ENCODE assay signal across 12 cellular contexts in the genomic region with DNA sequence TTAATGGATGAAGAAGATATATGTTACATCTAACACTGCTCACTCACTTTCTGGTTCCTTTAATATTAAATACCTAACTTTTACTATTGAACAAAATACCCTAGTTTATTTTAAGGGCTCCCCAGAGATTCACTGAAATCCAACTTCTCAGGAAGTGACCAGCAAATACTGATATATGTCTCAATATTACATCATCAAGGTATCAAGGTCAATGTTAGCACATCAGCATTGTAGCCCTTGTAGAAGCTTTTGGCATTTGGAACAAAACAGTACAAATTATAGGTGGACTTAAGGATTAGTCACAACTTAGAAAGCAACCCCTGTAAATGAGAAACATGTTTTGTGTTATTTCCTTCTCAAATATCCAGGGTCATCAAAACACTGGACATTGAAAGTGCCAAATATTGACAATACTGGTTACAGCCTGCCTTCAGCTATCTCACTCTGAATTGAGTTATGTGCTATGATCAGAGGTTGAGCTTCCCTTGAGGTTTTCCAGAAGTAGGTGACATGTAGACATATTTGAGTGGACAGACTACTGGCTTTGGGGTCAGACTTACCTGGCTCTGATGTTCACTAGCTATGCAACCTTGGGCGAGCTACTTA. TPM values are rescaled to one million over a fixed set of nuclear protein-coding genes. Genes with fewer than 3 reads are reported as not detected.
A peak's percentile ranks its signal among the peaks of the same experiment; 100 is the strongest.
DNase-seq lines count a peak whose midpoint lies in the region; ATAC-seq and TF ChIP-seq lines count a peak whose summit lies in the region.
"Had no signal": no experiment of that assay in that cellular context is flagged by ENCODE, and none has a peak within 500 bp of the region (broad histone marks: within the 10 kb centered on the region; RNA-seq: fewer than 3 reads in every experiment).

No MANE protein-coding gene starts in this region.

- no peak for TF ChIP-seq POLR2A in IMR-90 (IDR thresholded peaks at IDR 0.05; ENCODE audit: low read depth, low read length)

- H3K23ac ChIP-seq in IMR-90 (ENCODE audit: low read depth, low read length), result no peak overlapping the region

- H3K27ac Mint-ChIP-seq in activated T-cell treated with anti-CD3 and anti-CD28 coated beads, Interleukin-2, amount 50 U/mL, for 24 hours, result peak overlapping the region; percentile 35

- no peak overlapping the region; the same call in 1 of the 2 replicates for H3K9ac ChIP-seq in IMR-90 (ENCODE audit: low read depth, low read length)

- H3K27me3 ChIP-seq in IMR-90 (ENCODE audit: control insufficient read depth, insufficient read depth, low read length), result no peaks in the 10 kb centered on the region
- H3K27me3 ChIP-seq in psoas muscle (ENCODE audit: insufficient read depth in 3 of 3, low read length in 2 of 3), result no peaks in the 10 kb centered on the region
- H3K27me3 ChIP-seq: right lobe of liver, SJSA1, vagina had no signal

- TF ChIP-seq RAD21 in IMR-90 (IDR thresholded peaks at IDR 0.05; ENCODE audit: low read length), result no peak

- H2AK5ac ChIP-seq in IMR-90 (ENCODE audit: low read depth, low read length), result peak overlapping the region; percentile 11; the same call in 1 of the 2 replicates

- WGBS in IMR-90 (ENCODE audit: extremely low coverage in 2 of 2, insufficient read length in 1 of 2), 2 experiments, result no CpG with 5 or more reads among the region's 1 CpG
- WGBS in psoas muscle, 3 donors, result 88 to 91% (median 90%) methylated on average over 1 of the region's 1 CpG

- H3K27me3 Mint-ChIP-seq in activated T-cell treated with anti-CD3 and anti-CD28 coated beads, Interleukin-2, amount 50 U/mL, for 24 hours, result no peaks in the 10 kb centered on the region

- H2BK20ac ChIP-seq in IMR-90 (ENCODE audit: low read depth, low read length), result 0 out of 2 replicates have a peak overlapping the region, but pooled peaks have one; percentile 16

- H3K14ac ChIP-seq in IMR-90 (replicated peaks; ENCODE audit: low read depth, low read length), result peak overlapping the region; percentile 47; the same call in 1 of the 2 replicates

- peak overlapping the region; percentile 19; the same call in 1 of the 2 replicates for H3K18ac ChIP-seq in IMR-90 (ENCODE audit: low read depth, low read length)

- dilution Hi-C loops in IMR-90 (cut with HindIII; ENCODE audit: low sequenced_read_pairs, unreplicated experiment), result no loop called here

- H3K36me3 ChIP-seq in IMR-90 (ENCODE audit: control insufficient read depth, insufficient read depth, low read length) (no peaks in the 10 kb centered on the region), psoas muscle (ENCODE audit: insufficient read depth in 1 of 2, low read depth in 1 of 2) (no peaks in the 10 kb centered on the region)
- H3K36me3 ChIP-seq: right lobe of liver, vagina had no signal

- H3K9me3 ChIP-seq in IMR-90 (ENCODE audit: control insufficient read depth, insufficient read depth, low read length) (no peaks in the 10 kb centered on the region), psoas muscle (no peaks in the 10 kb centered on the region)
- H3K9me3 ChIP-seq: right lobe of liver, SJSA1, vagina had no signal

- H2BK15ac ChIP-seq in IMR-90 (ENCODE audit: low read depth, low read length), result no peak overlapping the region

- no peaks in the 10 kb centered on the region for H3K9me3 Mint-ChIP-seq in activated T-cell treated with anti-CD3 and anti-CD28 coated beads, Interleukin-2, amount 50 U/mL, for 24 hours

- H4K20me1 ChIP-seq in IMR-90 (ENCODE audit: insufficient read depth, low read length), result peaks cover 3% of the 10 kb centered on the region

- peak overlapping the region in 1 of 2 experiments; percentile 6; a peak in 2 of 4 replicates for H4K8ac ChIP-seq in IMR-90 (ENCODE audit: low read depth in 2 of 2, low read length in 2 of 2)

- H3K4me1 ChIP-seq in IMR-90 (ENCODE audit: control insufficient read depth, insufficient read depth, low read length) (peaks cover 8% of the 10 kb centered on the region), psoas muscle (peaks cover 29% of the 10 kb centered on the region)

- H3K4me2 ChIP-seq in IMR-90 (ENCODE audit: low read depth, low read length), result peak overlapping the region; percentile 35; the same call in 1 of the 2 replicates

- H3K56ac ChIP-seq in IMR-90 (ENCODE audit: extremely low read depth, insufficient read depth, low read length), result no peak overlapping the region

- peaks cover 3% of the 10 kb centered on the region; the same call in 1 of the 2 replicates for H3K9me1 ChIP-seq in IMR-90 (ENCODE audit: insufficient read depth, low read length)

- CTCF ChIA-PET in IMR-90 (lab: Yijun Ruan, JAX), result no interaction called here

- peak overlapping the region; percentile 26; the same call in 1 of the 2 replicates for H2BK120ac ChIP-seq in IMR-90 (ENCODE audit: low read depth, low read length)

- no peak for DNase-seq in activated T-cell treated with anti-CD3 and anti-CD28 coated beads, Interleukin-2, amount 50 U/mL, for 24 hours
- no peak for DNase-seq in activated T-cell treated with anti-CD3 and anti-CD28 coated beads, Interleukin-2, amount 50 U/mL, for 48 hours
- DNase-seq in IMR-90, result no peak
- no peak for DNase-seq in epithelial cell of prostate (ENCODE audit: low read depth, low spot score)
- DNase-seq in psoas muscle, result no peak
- DNase-seq in kidney tubule cell (ENCODE audit: low spot score), result no peak
- DNase-seq in NCI-H1930 (lab: John Stamatoyannopoulos, UW), result no peak
- DNase-seq: right lobe of liver; stimulated activated naive CD4-positive, alpha-beta T cell had no signal

- peaks cover 11% of the 10 kb centered on the region for H3K36me3 Mint-ChIP-seq in activated T-cell treated with anti-CD3 and anti-CD28 coated beads, Interleukin-2, amount 50 U/mL, for 24 hours (ENCODE audit: low read depth)

- peaks cover 41% of the 10 kb centered on the region for H3K4me1 Mint-ChIP-seq in activated T-cell treated with anti-CD3 and anti-CD28 coated beads, Interleukin-2, amount 50 U/mL, for 24 hours (ENCODE audit: low read depth)

- peak overlapping the region; percentile 33 for H2BK5ac ChIP-seq in IMR-90 (ENCODE audit: low read depth, low read length, poor library complexity, severe bottlenecking)

- POLR2A ChIA-PET in IMR-90 (lab: Charles Lee; ENCODE audit: unreplicated experiment), result no interaction called here

- in situ Hi-C loops in IMR-90 (cut with MboI; ENCODE audit: low sequenced_read_pairs), result loop anchor here (25.0 kb wide), 1 partner anchor 786 kb away; a partner anchor contains a TSS

- H4K91ac ChIP-seq in IMR-90 (ENCODE audit: insufficient read depth, low read depth, low read length), result no peak overlapping the region

- intact Hi-C loops in IMR-90 (cut with micrococcal nuclease) (no loop called here), psoas muscle (cut with DNase I) (loop anchor here in 1 of 2 donors (5.0 kb wide), 1 partner anchor 61 kb away; a partner anchor contains a TSS)

- peaks cover 5% of the 10 kb centered on the region in 2 experiments; a peak in 2 of 4 replicates for H3K79me1 ChIP-seq in IMR-90 (ENCODE audit: low read depth in 1 of 2, low read length in 2 of 2)

- BruUV-seq in IMR-90 (replicated peaks; lab: Mats Ljungman, UMichigan), result no TSS peak

- H2AK9ac ChIP-seq in IMR-90 (replicated peaks; ENCODE audit: low read depth, low read length, poor library complexity), result no peak overlapping the region

- ATAC-seq in IMR-90 (ENCODE audit: low read depth) (no peak), psoas muscle (no peak), HG03460 (IDR thresholded peaks at IDR 0.05; ENCODE audit: unreplicated experiment) (no peak)

- no peak overlapping the region for H3K27ac ChIP-seq in IMR-90 (ENCODE audit: insufficient read depth, low read length)
- H3K27ac ChIP-seq in epithelial cell of prostate, result peak overlapping the region; percentile 95
- H3K27ac ChIP-seq in psoas muscle, result peak overlapping the region; percentile 98
- H3K27ac ChIP-seq: right lobe of liver, SJSA1 had no signal

- TF ChIP-seq CTCF in IMR-90 (conservative IDR thresholded peaks at IDR 0.05; ENCODE audit: low read depth, low read length) (no peak), psoas muscle (IDR thresholded peaks at IDR 0.05) (no peak)

- peak overlapping the region; percentile 30; the same call in 1 of the 2 replicates for H3K4ac ChIP-seq in IMR-90 (ENCODE audit: low read depth, low read length)

- H3K4me3 ChIP-seq in IMR-90 (ENCODE audit: insufficient read depth, low read depth, low read length) (no peak overlapping the region), psoas muscle (no peak overlapping the region)
- H3K4me3 ChIP-seq: right lobe of liver, SJSA1, vagina had no signal

- H2AFZ ChIP-seq in IMR-90 (replicated peaks; ENCODE audit: low read length, poor library complexity), result peak overlapping the region; percentile 46

- H3K4me3 Mint-ChIP-seq in activated T-cell treated with anti-CD3 and anti-CD28 coated beads, Interleukin-2, amount 50 U/mL, for 24 hours, result no peak overlapping the region

- H4K5ac ChIP-seq in IMR-90 (ENCODE audit: low read depth, low read length), result peak overlapping the region; percentile 25; the same call in 1 of the 2 replicates

TF ChIP-seq in IMR-90, 13 proteins besides CTCF, POLR2A, EP300 and RAD21 (continues in another document):
- no peak for TF ChIP-seq SMC3 (IDR thresholded peaks at IDR 0.05; ENCODE audit: low read depth, low read length)
- peak; percentile 43; the same call in 1 of the 2 replicates for TF ChIP-seq CEBPB (IDR thresholded peaks at IDR 0.05; ENCODE audit: low read depth, low read length)
- TF ChIP-seq BHLHE40 (IDR thresholded peaks at IDR 0.05; ENCODE audit: low read depth, low read length), result no peak
- no peak for TF ChIP-seq CHD1 (IDR thresholded peaks at IDR 0.05; ENCODE audit: low read depth, low read length)
- TF ChIP-seq RCOR1 (IDR thresholded peaks at IDR 0.05; ENCODE audit: insufficient replicate concordance, low read length), result no peak

RNA-seq across cellular contexts. Expression of a gene that starts 1.9 kb away (rescaled TPM):
- total RNA-seq in IMR-90 (2012; rRNA removed) (131 and 132 TPM in 2 replicates), psoas muscle (10 to 100 TPM in 3 of 4 donors, 1 to 10 TPM in 1; 9.4 to 12.2 (median 10.7) TPM)
- polyA plus RNA-seq in IMR-90 (2012; rRNA removed) (16.1 and 19.9 TPM in 2 replicates), psoas muscle (1 to 10 TPM; 3.2 to 6.4 (median 3.3) TPM)
- polyA plus RNA-seq in IMR-90 (2012; cell fraction: cytosol; rRNA removed), result 6.9 and 7.3 TPM in 2 replicates
- 5.0 and 13.6 TPM in 2 replicates for polyA plus RNA-seq in IMR-90 (2012; cell fraction: nucleus; rRNA removed; ENCODE audit: low replicate concordance)

RNA-seq across cellular contexts. Expression of a gene that starts 8.3 kb away (rescaled TPM):
- total RNA-seq in IMR-90 (2012; rRNA removed) (31.2 and 42.5 TPM in 2 replicates), psoas muscle (100 to 1,000 TPM in 1 of 4 donors, 10 to 100 TPM in 3; 40.5 to 110 (median 70.8) TPM)
- polyA plus RNA-seq in IMR-90 (2012; rRNA removed) (56.2 and 64.6 TPM in 2 replicates), psoas muscle (100 to 1,000 TPM in 1 of 3 donors, 10 to 100 TPM in 2; 35.3 to 162 (median 62.0) TPM)
- 19.4 and 71.2 TPM in 2 replicates for polyA plus RNA-seq in IMR-90 (2012; cell fraction: cytosol; rRNA removed)
- polyA plus RNA-seq in IMR-90 (2012; cell fraction: nucleus; rRNA removed; ENCODE audit: low replicate concordance), result 27.1 and 31.9 TPM in 2 replicates

RNA-seq across cellular contexts. Expression of a gene that starts 58.8 kb away (rescaled TPM):
- total RNA-seq in IMR-90 (2012; rRNA removed) (3.2 and 3.3 TPM in 2 replicates), psoas muscle (100 to 1,000 TPM in 1 of 4 donors, 10 to 100 TPM in 3; 67.6 to 102 (median 83.6) TPM)
- polyA plus RNA-seq in IMR-90 (2012; rRNA removed) (3.9 and 4.5 TPM in 2 replicates), psoas muscle (100 to 1,000 TPM in 1 of 3 donors, 10 to 100 TPM in 2; 50.0 to 115 (median 82.3) TPM)
- 7.4 and 9.5 TPM in 2 replicates for polyA plus RNA-seq in IMR-90 (2012; cell fraction: cytosol; rRNA removed)
- polyA plus RNA-seq in IMR-90 (2012; cell fraction: nucleus; rRNA removed; ENCODE audit: low replicate concordance), result 2.0 and 3.0 TPM in 2 replicates

Comparison
In these comparisons a context has a peak if more than half of its experiments do, and no peak if none do; other contexts are left out.
1. RNA of a gene that starts 1.9 kb away (total RNA-seq): 131 to 132 TPM in IMR-90; 9.4 to 12.2 TPM in psoas muscle; every median in the first group is over 10 times any median in the second.
2. RNA of a gene that starts 58.8 kb away (total RNA-seq): 67.6 to 102 TPM in psoas muscle; 3.2 to 3.3 TPM in IMR-90; every median in the first group is over 10 times any median in the second.